ENCODE assay signal across 9 cellular contexts in the genomic region with DNA sequence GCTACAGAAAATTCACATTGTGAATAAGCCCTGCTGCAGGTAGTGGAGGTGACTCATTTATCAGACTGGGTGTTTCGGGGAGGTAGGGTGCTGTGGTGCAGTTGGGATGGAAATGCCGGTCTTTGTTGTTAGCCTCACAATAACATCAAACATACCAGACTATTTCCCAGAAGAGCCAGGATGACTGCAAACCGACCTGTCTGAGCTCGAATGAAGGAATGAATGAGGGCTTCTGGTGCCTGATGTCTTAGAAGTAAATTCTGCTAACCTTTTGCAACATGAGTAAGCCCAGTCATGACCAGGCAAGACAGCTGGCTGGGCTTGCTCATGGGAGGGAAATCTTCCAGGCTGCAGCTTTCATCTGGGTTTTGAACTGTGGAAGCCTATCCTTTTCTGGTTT. TPM values are rescaled to one million over a fixed set of nuclear protein-coding genes. Genes with fewer than 3 reads are reported as not detected.
A peak's percentile ranks its signal among the peaks of the same experiment; 100 is the strongest.
DNase-seq lines count a peak whose midpoint lies in the region; ATAC-seq lines count a peak whose summit lies in the region.
"Had no signal": no experiment of that assay in that cellular context is flagged by ENCODE, and none has a peak within 500 bp of the region (broad histone marks: within the 10 kb centered on the region; RNA-seq: fewer than 3 reads in every experiment).

No MANE protein-coding gene starts in this region.

- no peaks in the 10 kb centered on the region for H3K27me3 ChIP-seq in mesenchymal stem cell (ENCODE audit: control insufficient read depth in 1 of 2, insufficient read depth in 1 of 2, low read length in 2 of 2)

- no peak overlapping the region for H3K23ac ChIP-seq in mesenchymal stem cell (ENCODE audit: low read length in 2 of 2)

- DNase-seq in stimulated activated CD4-positive, alpha-beta T cell treated with anti-CD3 and anti-CD28 coated beads, Interleukin-1b, Interleukin-23, amount 100 ng/mL, for 48 hours, result peak; percentile 30
- no peak for DNase-seq in stimulated activated CD4-positive, alpha-beta T cell treated with anti-CD3 and anti-CD28 coated beads, Interleukin-4, amount 100 ng/mL, for 4 hours
- peak; percentile 72 for DNase-seq in astrocyte of the hippocampus (ENCODE audit: low read depth, low spot score)
- DNase-seq in mesenchymal stem cell, result peak; percentile 78
- no peak for DNase-seq in SHP77 (lab: John Stamatoyannopoulos, UW)
- DNase-seq in HT-29 (ENCODE audit: low spot score), result no peak
- DNase-seq: NCI-H526 treated with DMSO at 0.1 percent for 48 hours had no signal

- H3K4me3 ChIP-seq in mesenchymal stem cell (ENCODE audit: insufficient read depth in 1 of 2, low read depth in 1 of 2, low read length in 2 of 2), result no peak overlapping the region

- H4K8ac ChIP-seq in mesenchymal stem cell (ENCODE audit: low read length), result no peak overlapping the region

- peaks cover 12% of the 10 kb centered on the region for H3K4me1 ChIP-seq in mesenchymal stem cell (ENCODE audit: control insufficient read depth, insufficient read depth, low read depth, low read length)

- no peak overlapping the region for H2AFZ ChIP-seq in mesenchymal stem cell (ENCODE audit: low read depth, low read length)

- H3K14ac ChIP-seq in mesenchymal stem cell (ENCODE audit: low read length in 2 of 2), result no peak overlapping the region

- peak overlapping the region in 1 of 2 experiments; percentile 27 for H3K4ac ChIP-seq in mesenchymal stem cell (ENCODE audit: low read depth in 1 of 2, low read length in 2 of 2)

- H2AK5ac ChIP-seq in mesenchymal stem cell (ENCODE audit: low read length, severe bottlenecking), result peak overlapping the region; percentile 62

- peak overlapping the region in 1 of 2 experiments; percentile 29 for H3K18ac ChIP-seq in mesenchymal stem cell (ENCODE audit: low read depth in 1 of 2, low read length in 2 of 2)

- ATAC-seq in HG03439 (IDR thresholded peaks at IDR 0.05; ENCODE audit: unreplicated experiment) (no peak), HG02870 (IDR thresholded peaks at IDR 0.05; ENCODE audit: unreplicated experiment) (no peak)

- no peak overlapping the region for H2BK120ac ChIP-seq in mesenchymal stem cell (ENCODE audit: low read depth, low read length)

- peaks cover 6 to 16% of the 10 kb centered on the region in 2 experiments for H3K36me3 ChIP-seq in mesenchymal stem cell (ENCODE audit: control insufficient read depth in 1 of 2, insufficient read depth in 2 of 2, low read depth in 1 of 2, low read length in 2 of 2)

- no peak overlapping the region for H4K91ac ChIP-seq in mesenchymal stem cell (ENCODE audit: low read length)

- no peaks in the 10 kb centered on the region for H3K79me1 ChIP-seq in mesenchymal stem cell (replicated peaks; ENCODE audit: low read length, poor library complexity, severe bottlenecking)

- peak overlapping the region in 1 of 2 experiments; percentile 3 for H2BK12ac ChIP-seq in mesenchymal stem cell (ENCODE audit: low read length in 2 of 2)

- peak overlapping the region; percentile 15 for H3K27ac ChIP-seq in mesenchymal stem cell (ENCODE audit: low read length, poor library complexity, severe bottlenecking)

- H3K9me3 ChIP-seq in mesenchymal stem cell (ENCODE audit: control insufficient read depth, low read length), result no peaks in the 10 kb centered on the region

- no peak overlapping the region for H3K4me2 ChIP-seq in mesenchymal stem cell (ENCODE audit: low read length, poor library complexity, severe bottlenecking)

- H2BK5ac ChIP-seq in mesenchymal stem cell (ENCODE audit: low read depth, low read length, poor library complexity, severe bottlenecking), result no peak overlapping the region

- H2BK15ac ChIP-seq in mesenchymal stem cell (ENCODE audit: low read depth, poor library complexity, severe bottlenecking), result no peak overlapping the region

- 57% methylated on average over 2 of the region's 4 CpGs for WGBS in mesenchymal stem cell

- H3K9ac ChIP-seq in mesenchymal stem cell (ENCODE audit: low read length), result peak overlapping the region; percentile 3

RNA-seq across cellular contexts. Expression of gene VDAC2, which starts 2.4 kb away (rescaled TPM):
- 152 TPM for polyA plus RNA-seq in mesenchymal stem cell (2013, experiment 1 of 2)
- polyA plus RNA-seq in mesenchymal stem cell (2013, experiment 2 of 2), result 153 TPM
- total RNA-seq in HT-29 (2014; rRNA removed; shearing (Covaris generic)), result 66.0 and 83.2 TPM in 2 replicates

RNA-seq across cellular contexts. Expression of gene COMTD1, which starts 27.6 kb away (rescaled TPM):
- polyA plus RNA-seq in mesenchymal stem cell (2013, experiment 1 of 2), result 11.1 TPM
- polyA plus RNA-seq in mesenchymal stem cell (2013, experiment 2 of 2), result 8.8 TPM
- 114 and 124 TPM in 2 replicates for total RNA-seq in HT-29 (2014; rRNA removed; shearing (Covaris generic))

Comparison
In these comparisons a context has a peak if more than half of its experiments do, and no peak if none do; other contexts are left out.
1. DNase-seq: peak in stimulated activated CD4-positive, alpha-beta T cell treated with anti-CD3 and anti-CD28 coated beads, Interleukin-1b, Interleukin-23, amount 100 ng/mL, for 48 hours (single experiment), astrocyte of the hippocampus (single experiment) and mesenchymal stem cell (single experiment); none in stimulated activated CD4-positive, alpha-beta T cell treated with anti-CD3 and anti-CD28 coated beads, Interleukin-4, amount 100 ng/mL, for 4 hours (0 of 2), SHP77 (0 of 2) and HT-29 (single experiment).